1 cellular context compared by ENCODE assay signal in genomic region chr1:67632356-67632755, GRCh38.
TF ChIP-seq lines count a peak whose summit lies in the region.

No MANE protein-coding gene starts in this region.

TF ChIP-seq in GM23338, 12 proteins besides CTCF, POLR2A, EP300 and RAD21 (continued from another document):
- no peak for TF ChIP-seq ZNF462 (CRISPR knock-in tag; IDR thresholded peaks at IDR 0.05)
- no peak for TF ChIP-seq POLR2AphosphoS5 (IDR thresholded peaks at IDR 0.05; ENCODE audit: low read depth)
- TF ChIP-seq REST (IDR thresholded peaks at IDR 0.05; ENCODE audit: unreplicated experiment) = no peak
- TF ChIP-seq EZH2phosphoT487 (IDR thresholded peaks at IDR 0.05; ENCODE audit: unreplicated experiment) = no peak
- no peak for TF ChIP-seq NANOG (IDR thresholded peaks at IDR 0.05; ENCODE audit: borderline replicate concordance)
- TF ChIP-seq ZNF114 (CRISPR knock-in tag; IDR thresholded peaks at IDR 0.05) = no peak
TF ChIP-seq in GM23338: peak in this region for 0.
